Comparison of ENCODE assay signal across 20 cellular contexts in the genomic region with DNA sequence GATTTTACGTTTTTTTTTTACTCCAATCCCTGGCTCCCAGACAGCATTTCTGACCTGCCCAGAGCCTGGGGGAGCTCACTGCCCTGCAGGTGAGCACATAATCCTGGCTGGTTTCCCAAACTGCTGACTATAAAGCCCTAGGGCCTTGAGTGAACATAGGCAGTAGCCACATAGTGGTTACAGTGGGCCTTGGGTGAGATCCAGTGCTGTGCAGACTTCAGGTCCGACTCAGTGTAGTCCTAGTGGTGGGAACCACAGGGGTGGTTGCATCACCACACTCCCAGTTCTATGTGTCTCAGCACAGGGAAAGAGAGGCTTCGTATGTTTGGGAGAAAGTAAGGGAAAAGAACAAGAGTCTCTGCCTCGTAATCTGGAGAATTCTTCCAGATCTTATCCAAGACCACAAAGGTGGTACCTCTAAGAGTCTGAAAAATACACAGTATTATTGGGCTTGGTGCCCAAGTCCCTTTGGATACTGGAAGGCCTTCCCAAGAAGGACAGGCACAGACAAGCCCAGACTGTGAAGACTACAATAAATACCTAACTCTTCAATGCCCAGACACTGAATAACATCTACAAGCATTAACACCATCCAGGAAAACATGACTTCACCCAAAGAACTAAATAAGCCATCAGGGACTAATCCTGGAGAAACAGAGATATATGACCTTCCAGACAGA.
DNase-seq lines count a peak whose midpoint lies in the region; ATAC-seq and TF ChIP-seq lines count a peak whose summit lies in the region.
"Had no signal": no experiment of that assay in that cellular context is flagged by ENCODE, and none has a peak within 500 bp of the region (broad histone marks: within the 10 kb centered on the region; RNA-seq: fewer than 3 reads in every experiment).

No MANE protein-coding gene starts in this region.

- no peak overlapping the region for H3K27ac ChIP-seq in brain microvascular endothelial cell
- H3K27ac ChIP-seq: neutrophil had no signal

- H3K36me3 ChIP-seq in brain microvascular endothelial cell (replicated peaks) = no peaks in the 10 kb centered on the region
- H3K36me3 ChIP-seq: neutrophil had no signal

- no peaks in the 10 kb centered on the region for H3K27me3 ChIP-seq in brain microvascular endothelial cell (replicated peaks)

- peak; percentile 42 for TF ChIP-seq CTCF in brain microvascular endothelial cell (IDR thresholded peaks at IDR 0.05; ENCODE audit: low read depth, low read length, missing control alignments)

- ATAC-seq in GM19023 (IDR thresholded peaks at IDR 0.05; ENCODE audit: unreplicated experiment) (no peak), GM21786 (IDR thresholded peaks at IDR 0.05; ENCODE audit: unreplicated experiment) (no peak)
- ATAC-seq: activated CD8-positive, alpha-beta memory T cell treated with anti-CD3 and anti-CD28 coated beads, Interleukin-2, amount 10 ng/mL, durations not matched to agents 7 days and 5 days; right cardiac atrium; T-helper 17 cell had no signal

- in situ Hi-C loops in brain microvascular endothelial cell (cut with HindIII; ENCODE audit: low pct_ligation_motif_present, low sequenced_read_pairs) = loop anchor here (25.0 kb wide), 1 partner anchor 167 kb away; a partner anchor contains a TSS

- DNase-seq in EL = peak; percentile 18
- DNase-seq in LoVo (ENCODE audit: low spot score) = peak; percentile 36
- DNase-seq in brain microvascular endothelial cell = no peak
- peak; percentile 20 for DNase-seq in kidney tubule cell (ENCODE audit: low spot score)
- DNase-seq in iPS-NIHi7 (ENCODE audit: extremely low spot score) = no peak
- no peak for DNase-seq in SW480 (ENCODE audit: low spot score)
- DNase-seq: activated CD8-positive, alpha-beta memory T cell treated with anti-CD3 and anti-CD28 coated beads, Interleukin-2, amount 10 ng/mL, durations not matched to agents 7 days and 5 days; activated effector memory CD4-positive, alpha-beta T cell treated with Interleukin-2 at 50 U/mL for 16 hours; GF-D8; kidney glomerular epithelial cell; NCI-H1048; NCI-H2171 treated with DMSO at 0.1 percent for 48 hours; NK-92 treated with Interleukin-12 subunit alpha and Interleukin-12 subunit beta, amount 100 ng/mL, for 24 hours; SHP77; substantia nigra; T-helper 17 cell had no signal

- H3K4me3 ChIP-seq in brain microvascular endothelial cell (ENCODE audit: low read depth, low read length) = no peak overlapping the region

Comparison
In these comparisons a context has a peak if more than half of its experiments do, and no peak if none do; other contexts are left out.
1. DNase-seq: peak in EL (single experiment), LoVo (single experiment) and kidney tubule cell (single experiment); none in brain microvascular endothelial cell (single experiment), iPS-NIHi7 (single experiment) and SW480 (single experiment).